Comparison of ENCODE assay signal across 17 cellular contexts in the genomic region with DNA sequence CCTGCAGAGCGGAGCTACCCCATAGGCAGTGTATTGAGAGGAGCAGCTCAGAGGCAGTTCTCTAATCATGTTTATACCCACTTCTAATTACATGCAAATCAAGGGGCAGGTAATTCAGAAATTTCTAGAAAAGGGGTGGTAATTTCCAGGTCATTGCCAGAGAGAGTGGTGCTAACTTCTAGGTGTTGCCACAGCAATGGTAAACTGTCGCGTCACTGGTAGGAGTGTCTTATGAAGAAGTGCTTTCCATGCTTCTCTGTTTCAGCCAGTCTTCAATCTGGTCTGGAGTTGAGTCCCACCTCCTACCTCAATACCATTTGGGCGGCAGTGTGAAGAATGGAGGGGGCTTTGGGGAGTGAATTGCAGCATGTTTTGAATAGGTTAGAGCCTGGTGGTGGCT. TPM values are rescaled to one million over a fixed set of nuclear protein-coding genes. Genes with fewer than 3 reads are reported as not detected.
A peak's percentile ranks its signal among the peaks of the same experiment; 100 is the strongest.
DNase-seq lines count a peak whose midpoint lies in the region; ATAC-seq, FAIRE-seq and TF ChIP-seq lines count a peak whose summit lies in the region.
"Had no signal": no experiment of that assay in that cellular context is flagged by ENCODE, and none has a peak within 500 bp of the region (broad histone marks: within the 10 kb centered on the region; RNA-seq: fewer than 3 reads in every experiment).

No MANE protein-coding gene starts in this region.

- H3K27me3 ChIP-seq in astrocyte (ENCODE audit: insufficient read depth, low read length) (no peaks in the 10 kb centered on the region), smooth muscle cell (ENCODE audit: low read depth) (no peaks in the 10 kb centered on the region)
- H3K27me3 ChIP-seq: breast epithelium had no signal

- ATAC-seq in activated T-cell treated with anti-CD3 and anti-CD28 coated beads, Interleukin-2, amount 50 U/mL, for 4 hours, result no peak
- ATAC-seq in HG02870 (IDR thresholded peaks at IDR 0.05; ENCODE audit: unreplicated experiment), result no peak
- no peak for ATAC-seq in GM19035 (IDR thresholded peaks at IDR 0.05; ENCODE audit: unreplicated experiment)
- ATAC-seq: stimulated activated naive B cell treated with anti-CD40 and anti-IgM and Interleukin-4, amounts not matched to agents 10 μg/mL and 1 μg/mL and 100 μg/mL, for 72 hours had no signal

- no peak overlapping the region for H3K27ac Mint-ChIP-seq in astrocyte (ENCODE audit: unreplicated experiment)
- H3K27ac Mint-ChIP-seq: stimulated activated naive B cell treated with anti-CD40 and anti-IgM and Interleukin-4, amounts not matched to agents 10 μg/mL and 1 μg/mL and 100 μg/mL, for 72 hours had no signal

- peaks cover 23% of the 10 kb centered on the region for H3K4me1 ChIP-seq in astrocyte (ENCODE audit: insufficient read depth, low read length)
- peaks cover 8% of the 10 kb centered on the region for H3K4me1 ChIP-seq in smooth muscle cell (ENCODE audit: low read depth)
- H3K4me1 ChIP-seq: breast epithelium had no signal

- H3K79me2 ChIP-seq in astrocyte (ENCODE audit: insufficient read depth, low read length), result no peaks in the 10 kb centered on the region
- no peaks in the 10 kb centered on the region for H3K79me2 ChIP-seq in smooth muscle cell (ENCODE audit: low read depth)

- H3K27ac ChIP-seq in astrocyte (ENCODE audit: low read depth, low read length), result peak overlapping the region; percentile 56
- H3K27ac ChIP-seq in smooth muscle cell (ENCODE audit: low read depth), result peak overlapping the region; percentile 87
- H3K27ac ChIP-seq: breast epithelium had no signal

- H2AFZ ChIP-seq in astrocyte (ENCODE audit: low read depth, low read length), result no peak overlapping the region
- H2AFZ ChIP-seq in smooth muscle cell (ENCODE audit: low read depth), result no peak overlapping the region

- FAIRE-seq in astrocyte (lab: Jason Lieb, UNC), result no peak

- H3K4me1 Mint-ChIP-seq in activated T-cell treated with anti-CD3 and anti-CD28 coated beads, Interleukin-2, amount 50 U/mL, for 4 hours (ENCODE audit: low read depth), result peaks cover 69% of the 10 kb centered on the region
- H3K4me1 Mint-ChIP-seq in astrocyte (ENCODE audit: low read depth, unreplicated experiment), result peaks cover 11% of the 10 kb centered on the region

- H3K9me3 Mint-ChIP-seq in activated T-cell treated with anti-CD3 and anti-CD28 coated beads, Interleukin-2, amount 50 U/mL, for 4 hours, result no peaks in the 10 kb centered on the region
- no peaks in the 10 kb centered on the region for H3K9me3 Mint-ChIP-seq in astrocyte (ENCODE audit: unreplicated experiment)
- H3K9me3 Mint-ChIP-seq: stimulated activated naive B cell treated with anti-CD40 and anti-IgM and Interleukin-4, amounts not matched to agents 10 μg/mL and 1 μg/mL and 100 μg/mL, for 72 hours had no signal

- peaks cover 19% of the 10 kb centered on the region for H3F3A ChIP-seq in smooth muscle cell (ENCODE audit: low read depth)

- H3K9me3 ChIP-seq in astrocyte (ENCODE audit: insufficient read depth, low read depth, low read length) (no peaks in the 10 kb centered on the region), smooth muscle cell (replicated peaks; ENCODE audit: low read depth) (no peaks in the 10 kb centered on the region)
- H3K9me3 ChIP-seq: breast epithelium had no signal

- no peak overlapping the region for H3K4me3 ChIP-seq in Jurkat, Clone E6-1 (ENCODE audit: low read length)
- H3K4me3 ChIP-seq in astrocyte (ENCODE audit: insufficient read depth, low read depth, low read length), result no peak overlapping the region
- no peak overlapping the region for H3K4me3 ChIP-seq in smooth muscle cell
- H3K4me3 ChIP-seq: breast epithelium had no signal

- H4K20me1 ChIP-seq in astrocyte (ENCODE audit: insufficient read depth, low read length) (no peaks in the 10 kb centered on the region), smooth muscle cell (ENCODE audit: low read depth) (no peaks in the 10 kb centered on the region)

- TF ChIP-seq CTCF in astrocyte (IDR thresholded peaks at IDR 0.05; ENCODE audit: insufficient read depth, low read depth, low read length) (no peak), smooth muscle cell (IDR thresholded peaks at IDR 0.05; ENCODE audit: borderline replicate concordance, insufficient read depth, poor library complexity, severe bottlenecking) (no peak)

- no peaks in the 10 kb centered on the region for H3K36me3 Mint-ChIP-seq in activated T-cell treated with anti-CD3 and anti-CD28 coated beads, Interleukin-2, amount 50 U/mL, for 4 hours (ENCODE audit: insufficient read depth)
- H3K36me3 Mint-ChIP-seq in astrocyte (ENCODE audit: low read depth, unreplicated experiment), result no peaks in the 10 kb centered on the region
- H3K36me3 Mint-ChIP-seq: stimulated activated naive B cell treated with anti-CD40 and anti-IgM and Interleukin-4, amounts not matched to agents 10 μg/mL and 1 μg/mL and 100 μg/mL, for 72 hours had no signal

- no peak overlapping the region for H3K4me2 ChIP-seq in astrocyte (ENCODE audit: low read length)
- no peak overlapping the region for H3K4me2 ChIP-seq in smooth muscle cell

- H3K27me3 Mint-ChIP-seq in activated T-cell treated with anti-CD3 and anti-CD28 coated beads, Interleukin-2, amount 50 U/mL, for 4 hours (ENCODE audit: low read depth), result no peaks in the 10 kb centered on the region
- no peaks in the 10 kb centered on the region for H3K27me3 Mint-ChIP-seq in astrocyte (ENCODE audit: low read depth, unreplicated experiment)
- H3K27me3 Mint-ChIP-seq: dendritic cell treated with granulocyte-macrophage colony-stimulating factor and Interleukin-4, amounts not matched to agents 40 ng/mL and 50 ng/mL, for 4 days; stimulated activated naive B cell treated with anti-CD40 and anti-IgM and Interleukin-4, amounts not matched to agents 10 μg/mL and 1 μg/mL and 100 μg/mL, for 72 hours; type B pancreatic cell had no signal

- H3K36me3 ChIP-seq in astrocyte (ENCODE audit: insufficient read depth, low read length) (no peaks in the 10 kb centered on the region), smooth muscle cell (ENCODE audit: low read depth) (no peaks in the 10 kb centered on the region)
- H3K36me3 ChIP-seq: breast epithelium had no signal

- WGBS in smooth muscle cell (ENCODE audit: low lambda C conversion rate), result 81% methylated on average over 4 of the region's 4 CpGs

- H3K4me3 Mint-ChIP-seq in activated T-cell treated with anti-CD3 and anti-CD28 coated beads, Interleukin-2, amount 50 U/mL, for 4 hours, result peak overlapping the region; percentile 6
- no peak overlapping the region for H3K4me3 Mint-ChIP-seq in astrocyte (ENCODE audit: unreplicated experiment)
- H3K4me3 Mint-ChIP-seq: dendritic cell treated with granulocyte-macrophage colony-stimulating factor and Interleukin-4, amounts not matched to agents 40 ng/mL and 50 ng/mL, for 4 days; stimulated activated naive B cell treated with anti-CD40 and anti-IgM and Interleukin-4, amounts not matched to agents 10 μg/mL and 1 μg/mL and 100 μg/mL, for 72 hours had no signal

- DNase-seq in activated T-cell treated with anti-CD3 and anti-CD28 coated beads, Interleukin-2, amount 50 U/mL, for 4 hours, result no peak
- DNase-seq in activated T-cell treated with anti-CD3 and anti-CD28 coated beads for 4 hours (no peak), astrocyte (ENCODE audit: low read depth) (no peak), smooth muscle cell (lab: John Stamatoyannopoulos, UW; ENCODE audit: unreplicated experiment) (no peak), retina (no peak)
- DNase-seq in Jurkat, Clone E6-1 (ENCODE audit: low read depth, low spot score), result peak; percentile 48
- DNase-seq: activated naive CD4-positive, alpha-beta T cell; COR-L47; foreskin melanocyte; NCI-H2029; NCI-H510A; stimulated activated naive B cell treated with anti-CD40 and anti-IgM and Interleukin-4, amounts not matched to agents 10 μg/mL and 1 μg/mL and 100 μg/mL, for 72 hours had no signal

- H3K9ac ChIP-seq in astrocyte (ENCODE audit: low read length), result no peak overlapping the region
- peak overlapping the region; percentile 72 for H3K9ac ChIP-seq in smooth muscle cell (ENCODE audit: low read depth)

RNA-seq across cellular contexts. Expression of gene AMN1, which starts 8.5 kb away (rescaled TPM):
- total RNA-seq in activated T-cell treated with anti-CD3 and anti-CD28 coated beads, Interleukin-2, amount 50 U/mL, for 4 hours, result 1 to 10 TPM; 3.4 to 4.7 (median 3.8) TPM
- polyA plus RNA-seq in Jurkat, Clone E6-1 (2012; ENCODE audit: insufficient read depth, insufficient read length), result not detected
- total RNA-seq in astrocyte (3.6 and 3.9 TPM in 2 replicates), smooth muscle cell (11.2 and 12.0 TPM in 2 replicates)
- 7.3 and 11.1 TPM in 2 replicates for polyA plus RNA-seq in smooth muscle cell
